ENCODE assay signal across 8 cellular contexts in genomic region chr11:65652511-65653228, GRCh38. TPM values are rescaled to one million over a fixed set of nuclear protein-coding genes. Genes with fewer than 3 reads are reported as not detected.
DNase-seq lines count a peak whose midpoint lies in the region; ATAC-seq and TF ChIP-seq lines count a peak whose summit lies in the region.

No MANE protein-coding gene starts in this region.

- H3K4me3 ChIP-seq in GM23338 (peak overlapping the region; percentile 54), fibroblast of mammary gland (ENCODE audit: control insufficient read depth, low read depth, low read length) (peak overlapping the region; percentile 54)

- peak overlapping the region; percentile 78 for H3K4me3 Mint-ChIP-seq in GM23338
- peak overlapping the region; percentile 79 for H3K4me3 Mint-ChIP-seq in activated T-helper 2 cell treated with anti-CD3 and anti-CD28 coated beads, Interferon-gamma antibody, Interleukin-2, Interleukin-4, amounts not matched to agents 10 μg/mL and 5 μg/mL and 100 μg/mL, durations not matched to agents 14 hours and 24 hours and 36 hours (ENCODE audit: low read depth)
- peak overlapping the region; percentile 85 for H3K4me3 Mint-ChIP-seq in natural killer cell treated with Interleukin-12 subunit alpha and Interleukin-12 subunit beta and Interleukin-15 and Interleukin-18, amount 100 ng/mL, for 72 hours

- H3K9me3 Mint-ChIP-seq in GM23338 = no peaks in the 10 kb centered on the region
- no peaks in the 10 kb centered on the region for H3K9me3 Mint-ChIP-seq in activated T-helper 2 cell treated with anti-CD3 and anti-CD28 coated beads, Interferon-gamma antibody, Interleukin-2, Interleukin-4, amounts not matched to agents 10 μg/mL and 5 μg/mL and 100 μg/mL, durations not matched to agents 14 hours and 24 hours and 36 hours
- no peaks in the 10 kb centered on the region for H3K9me3 Mint-ChIP-seq in natural killer cell treated with Interleukin-12 subunit alpha and Interleukin-12 subunit beta and Interleukin-15 and Interleukin-18, amount 100 ng/mL, for 72 hours

- H3K4me1 ChIP-seq in GM23338 (ENCODE audit: insufficient read depth) = peaks cover 21% of the 10 kb centered on the region

- H3K27ac Mint-ChIP-seq in GM23338 = peak overlapping the region; percentile 91
- H3K27ac Mint-ChIP-seq in activated T-helper 2 cell treated with anti-CD3 and anti-CD28 coated beads, Interferon-gamma antibody, Interleukin-2, Interleukin-4, amounts not matched to agents 10 μg/mL and 5 μg/mL and 100 μg/mL, durations not matched to agents 14 hours and 24 hours and 36 hours = peak overlapping the region; percentile 88
- peak overlapping the region; percentile 84 to 89 for H3K27ac Mint-ChIP-seq in natural killer cell treated with Interleukin-12 subunit alpha and Interleukin-12 subunit beta and Interleukin-15 and Interleukin-18, amount 100 ng/mL, for 72 hours

- peak; percentile 95 for DNase-seq in Daoy (ENCODE audit: low read depth)
- peak; percentile 93 for DNase-seq in GM23338 (ENCODE audit: low spot score)
- peak; percentile 90 for DNase-seq in LHCN-M2 (ENCODE audit: low read depth)
- peak; percentile 98 for DNase-seq in RPMI8226
- DNase-seq in activated T-helper 2 cell treated with anti-CD3 and anti-CD28 coated beads, Interferon-gamma antibody, Interleukin-2, Interleukin-4, amounts not matched to agents 10 μg/mL and 5 μg/mL and 100 μg/mL, durations not matched to agents 14 hours and 24 hours and 36 hours (ENCODE audit: low spot score) = peak; percentile 96
- peak; percentile 89 for DNase-seq in fibroblast of mammary gland (ENCODE audit: low read depth)
- DNase-seq in natural killer cell treated with Interleukin-12 subunit alpha and Interleukin-12 subunit beta and Interleukin-15 and Interleukin-18, amount 100 ng/mL, for 72 hours (ENCODE audit: low spot score) = peak; percentile 98
- peak; percentile 94 for DNase-seq in stimulated activated naive CD4-positive, alpha-beta T cell treated with Interleukin-2 at 50 U/mL for 16 hours (lab: John Stamatoyannopoulos, UW)

- peak overlapping the region; percentile 86 for H3K4me2 ChIP-seq in GM23338

- ATAC-seq in GM23338 = peak; percentile 89
- peak; percentile 96 for ATAC-seq in natural killer cell treated with Interleukin-12 subunit alpha and Interleukin-12 subunit beta and Interleukin-15 and Interleukin-18, amount 100 ng/mL, for 72 hours

- H3K4me1 Mint-ChIP-seq in GM23338 = peaks cover 21% of the 10 kb centered on the region
- peaks cover 30% of the 10 kb centered on the region for H3K4me1 Mint-ChIP-seq in activated T-helper 2 cell treated with anti-CD3 and anti-CD28 coated beads, Interferon-gamma antibody, Interleukin-2, Interleukin-4, amounts not matched to agents 10 μg/mL and 5 μg/mL and 100 μg/mL, durations not matched to agents 14 hours and 24 hours and 36 hours (ENCODE audit: low read depth)
- peaks cover 41 to 58% of the 10 kb centered on the region in 2 donors for H3K4me1 Mint-ChIP-seq in natural killer cell treated with Interleukin-12 subunit alpha and Interleukin-12 subunit beta and Interleukin-15 and Interleukin-18, amount 100 ng/mL, for 72 hours (ENCODE audit: low read depth in 2 of 2)

- H3K27me3 ChIP-seq in GM23338 (ENCODE audit: insufficient read depth) = no peaks in the 10 kb centered on the region

- no peaks in the 10 kb centered on the region for H3K9me2 ChIP-seq in GM23338 (ENCODE audit: insufficient read depth)

- peaks cover 5% of the 10 kb centered on the region; the same call in 1 of the 2 replicates for H4K20me1 ChIP-seq in GM23338 (replicated peaks; ENCODE audit: insufficient read depth)

- H3K27me3 Mint-ChIP-seq in GM23338 (ENCODE audit: insufficient read depth, low read depth, poor library complexity) = peaks cover 17% of the 10 kb centered on the region
- H3K27me3 Mint-ChIP-seq in activated T-helper 2 cell treated with anti-CD3 and anti-CD28 coated beads, Interferon-gamma antibody, Interleukin-2, Interleukin-4, amounts not matched to agents 10 μg/mL and 5 μg/mL and 100 μg/mL, durations not matched to agents 14 hours and 24 hours and 36 hours (ENCODE audit: low read depth) = no peaks in the 10 kb centered on the region
- H3K27me3 Mint-ChIP-seq in natural killer cell treated with Interleukin-12 subunit alpha and Interleukin-12 subunit beta and Interleukin-15 and Interleukin-18, amount 100 ng/mL, for 72 hours = no peaks in the 10 kb centered on the region

- no peak overlapping the region for H2AFZ ChIP-seq in GM23338

- H3K36me3 ChIP-seq in GM23338 (ENCODE audit: insufficient read depth) = peaks cover 11% of the 10 kb centered on the region; the same call in 1 of the 2 replicates

- peak overlapping the region; percentile 97 for H3K27ac ChIP-seq in GM23338 (ENCODE audit: low read depth)

- intact Hi-C loops in activated T-helper 2 cell treated with anti-CD3 and anti-CD28 coated beads, Interferon-gamma antibody, Interleukin-2, Interleukin-4, amounts not matched to agents 10 μg/mL and 5 μg/mL and 100 μg/mL, durations not matched to agents 14 hours and 24 hours and 36 hours (cut with micrococcal nuclease) = loop anchor here (1.0 to 5.0 kb wide), 3 partner anchors 10 to 80 kb away; partner anchors contain the start of genes FAM89B, PCNX3, RELA and ZNRD2

- peaks cover 20% of the 10 kb centered on the region for H3F3A ChIP-seq in GM23338 (replicated peaks; ENCODE audit: low read depth)

- TF ChIP-seq CTCF in GM23338 (conservative IDR thresholded peaks at IDR 0.05; ENCODE audit: low read depth in 2 of 2) = no peak
- no peak for TF ChIP-seq CTCF in fibroblast of mammary gland (conservative IDR thresholded peaks at IDR 0.05; ENCODE audit: control insufficient read depth, insufficient read depth, low read depth, low read length)

- H3K36me3 Mint-ChIP-seq in GM23338 (ENCODE audit: low read depth) = peaks cover 37% of the 10 kb centered on the region
- H3K36me3 Mint-ChIP-seq in activated T-helper 2 cell treated with anti-CD3 and anti-CD28 coated beads, Interferon-gamma antibody, Interleukin-2, Interleukin-4, amounts not matched to agents 10 μg/mL and 5 μg/mL and 100 μg/mL, durations not matched to agents 14 hours and 24 hours and 36 hours (ENCODE audit: low read depth) = peaks cover 59% of the 10 kb centered on the region
- H3K36me3 Mint-ChIP-seq in natural killer cell treated with Interleukin-12 subunit alpha and Interleukin-12 subunit beta and Interleukin-15 and Interleukin-18, amount 100 ng/mL, for 72 hours = peaks cover 11% of the 10 kb centered on the region

- no peaks in the 10 kb centered on the region for H3K79me2 ChIP-seq in GM23338 (replicated peaks; ENCODE audit: insufficient read depth)

RNA-seq across cellular contexts. Expression of gene RELA, which starts 10.0 kb away (rescaled TPM):
- total RNA-seq in Daoy (2014; rRNA removed; shearing (Covaris generic)) = 14.9 and 19.7 TPM in 2 replicates
- total RNA-seq in GM23338 (2014; rRNA removed; shearing (Covaris generic)) = 17.0 and 22.8 TPM in 2 replicates
- polyA plus RNA-seq in GM23338 (2016; fragmentation: Nextera tagmentation; extraction: Ambion mirVana) = 12.9 and 18.5 TPM in 2 replicates
- 26.5 and 34.0 TPM in 2 replicates for total RNA-seq in LHCN-M2 (2014; rRNA removed)
- polyA plus RNA-seq in LHCN-M2 (2012) = 62.3 TPM
- total RNA-seq in activated T-helper 2 cell treated with anti-CD3 and anti-CD28 coated beads, Interferon-gamma antibody, Interleukin-2, Interleukin-4, amounts not matched to agents 10 μg/mL and 5 μg/mL and 100 μg/mL, durations not matched to agents 14 hours and 24 hours and 36 hours = 86.9 and 89.3 TPM in 2 replicates
- 10 to 100 TPM; 85.2 to 96.4 TPM for total RNA-seq in natural killer cell treated with Interleukin-12 subunit alpha and Interleukin-12 subunit beta and Interleukin-15 and Interleukin-18, amount 100 ng/mL, for 72 hours

RNA-seq across cellular contexts. Expression of gene SIPA1, which starts 14.8 kb away (rescaled TPM):
- total RNA-seq in Daoy (2014; rRNA removed; shearing (Covaris generic)) = 11.1 and 12.6 TPM in 2 replicates
- total RNA-seq in GM23338 (2014; rRNA removed; shearing (Covaris generic)) = 54.6 and 56.7 TPM in 2 replicates
- 50.1 and 75.5 TPM in 2 replicates for polyA plus RNA-seq in GM23338 (2016; fragmentation: Nextera tagmentation; extraction: Ambion mirVana)
- total RNA-seq in LHCN-M2 (2014; rRNA removed) = 26.1 and 32.3 TPM in 2 replicates
- 19.7 TPM for polyA plus RNA-seq in LHCN-M2 (2012)
- total RNA-seq in activated T-helper 2 cell treated with anti-CD3 and anti-CD28 coated beads, Interferon-gamma antibody, Interleukin-2, Interleukin-4, amounts not matched to agents 10 μg/mL and 5 μg/mL and 100 μg/mL, durations not matched to agents 14 hours and 24 hours and 36 hours = 128 and 135 TPM in 2 replicates
- total RNA-seq in natural killer cell treated with Interleukin-12 subunit alpha and Interleukin-12 subunit beta and Interleukin-15 and Interleukin-18, amount 100 ng/mL, for 72 hours = 100 to 1,000 TPM; 139 to 140 TPM

RNA-seq across cellular contexts. Expression of gene PCNX3, which starts 37.1 kb away (rescaled TPM):
- 15.1 and 16.2 TPM in 2 replicates for total RNA-seq in Daoy (2014; rRNA removed; shearing (Covaris generic))
- total RNA-seq in GM23338 (2014; rRNA removed; shearing (Covaris generic)) = 41.2 and 52.2 TPM in 2 replicates
- 7.3 and 8.7 TPM in 2 replicates for polyA plus RNA-seq in GM23338 (2016; fragmentation: Nextera tagmentation; extraction: Ambion mirVana)
- total RNA-seq in LHCN-M2 (2014; rRNA removed) = 31.4 and 31.7 TPM in 2 replicates
- polyA plus RNA-seq in LHCN-M2 (2012) = 20.0 TPM
- 40.1 and 43.6 TPM in 2 replicates for total RNA-seq in activated T-helper 2 cell treated with anti-CD3 and anti-CD28 coated beads, Interferon-gamma antibody, Interleukin-2, Interleukin-4, amounts not matched to agents 10 μg/mL and 5 μg/mL and 100 μg/mL, durations not matched to agents 14 hours and 24 hours and 36 hours
- total RNA-seq in natural killer cell treated with Interleukin-12 subunit alpha and Interleukin-12 subunit beta and Interleukin-15 and Interleukin-18, amount 100 ng/mL, for 72 hours = 10 to 100 TPM; 65.1 to 96.9 TPM

RNA-seq across cellular contexts. Expression of gene MAP3K11, which starts 38.6 kb away (rescaled TPM):
- 16.6 and 22.4 TPM in 2 replicates for total RNA-seq in Daoy (2014; rRNA removed; shearing (Covaris generic))
- 32.8 and 38.6 TPM in 2 replicates for total RNA-seq in GM23338 (2014; rRNA removed; shearing (Covaris generic))
- 19.8 and 20.8 TPM in 2 replicates for polyA plus RNA-seq in GM23338 (2016; fragmentation: Nextera tagmentation; extraction: Ambion mirVana)
- total RNA-seq in LHCN-M2 (2014; rRNA removed) = 33.6 and 35.3 TPM in 2 replicates
- polyA plus RNA-seq in LHCN-M2 (2012) = 36.3 TPM
- total RNA-seq in activated T-helper 2 cell treated with anti-CD3 and anti-CD28 coated beads, Interferon-gamma antibody, Interleukin-2, Interleukin-4, amounts not matched to agents 10 μg/mL and 5 μg/mL and 100 μg/mL, durations not matched to agents 14 hours and 24 hours and 36 hours = 84.6 and 88.6 TPM in 2 replicates
- 10 to 100 TPM; 81.1 to 83.3 TPM for total RNA-seq in natural killer cell treated with Interleukin-12 subunit alpha and Interleukin-12 subunit beta and Interleukin-15 and Interleukin-18, amount 100 ng/mL, for 72 hours

RNA-seq across cellular contexts. Expression of gene KCNK7, which starts 57.1 kb away (rescaled TPM):
- not detected in 2 replicates for total RNA-seq in Daoy (2014; rRNA removed; shearing (Covaris generic))
- total RNA-seq in GM23338 (2014; rRNA removed; shearing (Covaris generic)) = not detected in 2 replicates
- 0.24 and 0.60 TPM in 2 replicates for polyA plus RNA-seq in GM23338 (2016; fragmentation: Nextera tagmentation; extraction: Ambion mirVana)
- total RNA-seq in LHCN-M2 (2014; rRNA removed) = 0.11 TPM in 1 of 2 replicates, not detected in the other
- 0.09 TPM for polyA plus RNA-seq in LHCN-M2 (2012)
- 0.78 and 2.0 TPM in 2 replicates for total RNA-seq in activated T-helper 2 cell treated with anti-CD3 and anti-CD28 coated beads, Interferon-gamma antibody, Interleukin-2, Interleukin-4, amounts not matched to agents 10 μg/mL and 5 μg/mL and 100 μg/mL, durations not matched to agents 14 hours and 24 hours and 36 hours
- 1 to 10 TPM; 2.3 to 2.8 TPM for total RNA-seq in natural killer cell treated with Interleukin-12 subunit alpha and Interleukin-12 subunit beta and Interleukin-15 and Interleukin-18, amount 100 ng/mL, for 72 hours

Comparison
In these comparisons a context has a peak if more than half of its experiments do, and no peak if none do; other contexts are left out.
1. Peak in every context shown above with its lines: DNase-seq, ATAC-seq, H3K4me3 ChIP-seq and H3K27ac ChIP-seq.